Comparison of ENCODE assay signal across 10 cellular contexts in the genomic region with DNA sequence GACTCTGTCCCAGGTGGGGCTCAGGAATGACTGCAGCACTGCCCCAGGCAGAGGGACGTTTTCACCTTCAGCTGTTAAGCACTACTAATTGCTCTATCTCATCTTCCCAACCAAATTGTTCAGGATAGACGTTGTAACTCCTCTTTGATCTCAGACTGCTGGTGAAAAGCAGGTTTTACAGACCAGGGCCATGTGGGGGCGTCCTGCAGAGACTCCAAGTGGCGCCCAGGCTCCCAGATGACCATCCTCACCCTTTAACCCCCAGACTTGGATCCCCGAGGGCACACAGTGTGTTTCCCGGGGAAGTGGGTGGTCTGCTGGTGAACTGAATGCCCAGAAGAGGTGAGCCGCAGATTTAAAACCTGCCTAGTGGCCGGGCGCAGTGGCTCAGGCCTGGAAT. TPM values are rescaled to one million over a fixed set of nuclear protein-coding genes. Genes with fewer than 3 reads are reported as not detected.
A peak's percentile ranks its signal among the peaks of the same experiment; 100 is the strongest.
DNase-seq lines count a peak whose midpoint lies in the region; FAIRE-seq and TF ChIP-seq lines count a peak whose summit lies in the region.
"Had no signal": no experiment of that assay in that cellular context is flagged by ENCODE, and none has a peak within 500 bp of the region (broad histone marks: within the 10 kb centered on the region; RNA-seq: fewer than 3 reads in every experiment).

No MANE protein-coding gene starts in this region.

- H3K9me3 Mint-ChIP-seq in astrocyte (ENCODE audit: unreplicated experiment), result no peaks in the 10 kb centered on the region

- no peaks in the 10 kb centered on the region for H3K36me3 ChIP-seq in astrocyte (ENCODE audit: insufficient read depth, low read length)
- H3K36me3 ChIP-seq: left ventricle myocardium inferior had no signal

- H3K4me3 ChIP-seq in astrocyte (ENCODE audit: insufficient read depth, low read depth, low read length), result no peak overlapping the region
- H3K4me3 ChIP-seq: left ventricle myocardium inferior had no signal

- DNase-seq in Daoy (ENCODE audit: low read depth) (peak; percentile 42), KBM-7 (peak; percentile 15), astrocyte (ENCODE audit: low read depth) (no peak), lung microvascular endothelial cell (ENCODE audit: low read depth in 2 of 2) (peak; percentile 20 to 31), NCI-H2081 treated with DMSO at 0.1 percent for 48 hours (lab: John Stamatoyannopoulos, UW) (no peak), C1 segment of cervical spinal cord (lab: John Stamatoyannopoulos, UW) (no peak)
- DNase-seq in stimulated activated CD8-positive, alpha-beta memory T cell treated with anti-CD3 and anti-CD28 coated beads, Interleukin-4, amount 100 ng/mL, for 48 hours, result no peak
- no peak for DNase-seq in stimulated activated naive CD4-positive, alpha-beta T cell treated with Interleukin-2 at 50 U/mL for 16 hours (lab: John Stamatoyannopoulos, UW)
- DNase-seq: left ventricle myocardium inferior, NCI-H1048 had no signal

- H3K36me3 Mint-ChIP-seq in astrocyte (ENCODE audit: low read depth, unreplicated experiment), result no peaks in the 10 kb centered on the region

- H3K4me1 Mint-ChIP-seq in astrocyte (ENCODE audit: low read depth, unreplicated experiment), result peaks cover 4% of the 10 kb centered on the region

- peaks cover 10% of the 10 kb centered on the region for H3K4me1 ChIP-seq in astrocyte (ENCODE audit: insufficient read depth, low read length)

- no peak overlapping the region for H3K9ac ChIP-seq in astrocyte (ENCODE audit: low read length)

- H4K20me1 ChIP-seq in astrocyte (ENCODE audit: insufficient read depth, low read length), result no peaks in the 10 kb centered on the region

- H3K4me3 Mint-ChIP-seq in astrocyte (ENCODE audit: unreplicated experiment), result no peak overlapping the region

- peak; percentile 11 for TF ChIP-seq CTCF in astrocyte (IDR thresholded peaks at IDR 0.05; ENCODE audit: insufficient read depth, low read depth, low read length)

- in situ Hi-C loops in KBM-7 (cut with MboI; ENCODE audit: low pct_unique_long_range_greater_than_20kb, low sequenced_read_pairs), result no loop called here

- H3K27me3 ChIP-seq in astrocyte (ENCODE audit: insufficient read depth, low read length), result no peaks in the 10 kb centered on the region

- H3K9me3 ChIP-seq in astrocyte (ENCODE audit: insufficient read depth, low read depth, low read length), result no peaks in the 10 kb centered on the region
- H3K9me3 ChIP-seq: left ventricle myocardium inferior had no signal

- no peak for FAIRE-seq in astrocyte (lab: Jason Lieb, UNC)

- H3K27ac ChIP-seq in astrocyte (ENCODE audit: low read depth, low read length), result no peak overlapping the region
- H3K27ac ChIP-seq: left ventricle myocardium inferior had no signal

- no peak overlapping the region for H2AFZ ChIP-seq in astrocyte (ENCODE audit: low read depth, low read length)

- peaks cover 8% of the 10 kb centered on the region for H3K27me3 Mint-ChIP-seq in astrocyte (ENCODE audit: low read depth, unreplicated experiment)

- H3K27ac Mint-ChIP-seq in astrocyte (ENCODE audit: unreplicated experiment), result no peak overlapping the region

- H3K4me2 ChIP-seq in astrocyte (ENCODE audit: low read length), result no peak overlapping the region

- no peaks in the 10 kb centered on the region for H3K79me2 ChIP-seq in astrocyte (ENCODE audit: insufficient read depth, low read length)

RNA-seq across cellular contexts. Expression of a gene that starts 23.9 kb away (rescaled TPM):
- total RNA-seq in Daoy (2014; rRNA removed; shearing (Covaris generic)), result 59.3 and 63.1 TPM in 2 replicates
- 37.8 and 40.8 TPM in 2 replicates for total RNA-seq in astrocyte
- 38.4 and 45.2 TPM in 2 replicates for total RNA-seq in lung microvascular endothelial cell

RNA-seq across cellular contexts. Expression of a gene that starts 43.5 kb away (rescaled TPM):
- total RNA-seq in Daoy (2014; rRNA removed; shearing (Covaris generic)), result 24.3 and 38.3 TPM in 2 replicates
- total RNA-seq in astrocyte, result 48.0 and 54.7 TPM in 2 replicates
- 23.8 and 32.7 TPM in 2 replicates for total RNA-seq in lung microvascular endothelial cell

Comparison
In these comparisons a context has a peak if more than half of its experiments do, and no peak if none do; other contexts are left out.
1. DNase-seq: peak in Daoy (single experiment), KBM-7 (single experiment) and lung microvascular endothelial cell (2 of 2); none in astrocyte (single experiment), stimulated activated CD8-positive, alpha-beta memory T cell treated with anti-CD3 and anti-CD28 coated beads, Interleukin-4, amount 100 ng/mL, for 48 hours (single experiment), stimulated activated naive CD4-positive, alpha-beta T cell treated with Interleukin-2 at 50 U/mL for 16 hours (single experiment), NCI-H2081 treated with DMSO at 0.1 percent for 48 hours (single experiment) and C1 segment of cervical spinal cord (0 of 14).